ENCODE assay signal across 17 cellular contexts in the genomic region with DNA sequence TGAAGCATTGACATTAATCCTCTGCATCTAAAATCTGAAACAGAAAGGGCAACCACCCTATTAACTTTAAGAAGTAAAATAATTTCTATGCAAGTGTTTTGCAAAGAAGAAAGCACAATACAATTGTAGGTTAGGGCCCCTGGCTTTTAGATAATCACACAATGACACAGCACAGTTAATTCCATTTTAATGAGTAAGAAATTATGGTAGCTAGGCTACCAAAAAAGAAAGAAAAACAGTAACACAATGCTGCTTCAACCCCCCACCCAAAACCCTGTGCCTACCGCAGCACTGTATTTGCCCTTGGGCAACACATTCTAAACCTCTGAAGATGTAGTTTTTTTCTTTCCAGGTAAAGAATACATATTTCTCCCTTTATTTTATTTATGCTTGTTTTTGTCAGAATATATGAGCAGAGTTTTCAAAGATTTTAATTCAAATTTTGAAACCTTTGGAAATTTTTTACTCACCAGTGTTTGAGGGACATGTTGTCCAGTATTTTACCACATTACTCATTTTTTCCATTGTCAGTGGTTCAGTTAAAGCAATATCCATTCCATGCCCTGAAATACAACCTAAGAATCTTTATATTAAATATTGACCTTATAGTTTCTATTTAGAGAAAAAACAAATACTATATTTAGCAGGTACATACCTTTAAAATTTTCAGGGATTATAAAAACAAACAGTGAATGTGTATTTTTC. TPM values are rescaled to one million over a fixed set of nuclear protein-coding genes. Genes with fewer than 3 reads are reported as not detected.
A peak's percentile ranks its signal among the peaks of the same experiment; 100 is the strongest.
DNase-seq lines count a peak whose midpoint lies in the region; FAIRE-seq and TF ChIP-seq lines count a peak whose summit lies in the region.
"Had no signal": no experiment of that assay in that cellular context is flagged by ENCODE, and none has a peak within 500 bp of the region (broad histone marks: within the 10 kb centered on the region; RNA-seq: fewer than 3 reads in every experiment).

No MANE protein-coding gene starts in this region.

- no peaks in the 10 kb centered on the region for H3K36me3 ChIP-seq in bronchial epithelial cell (ENCODE audit: control insufficient read depth, insufficient read depth, low read length)

- no peak overlapping the region for H3K4me3 ChIP-seq in bronchial epithelial cell (ENCODE audit: low read depth, low read length)
- H3K4me3 ChIP-seq: psoas muscle had no signal

- FAIRE-seq in bronchial epithelial cell (lab: Jason Lieb, UNC): no peak

- no peak for TF ChIP-seq CTCF in bronchial epithelial cell (IDR thresholded peaks at IDR 0.05; ENCODE audit: insufficient read depth, low read length, severe bottlenecking)

- peak; percentile 42 for DNase-seq in EL
- DNase-seq in NCI-H69 (lab: John Stamatoyannopoulos, UW): peak; percentile 89
- DNase-seq in bronchial epithelial cell (ENCODE audit: low read depth): peak; percentile 53
- peak; percentile 76 for DNase-seq in myocyte (ENCODE audit: low read depth)
- DNase-seq in NCI-H1105 (lab: John Stamatoyannopoulos, UW): no peak
- no peak for DNase-seq in SHP77 (lab: John Stamatoyannopoulos, UW)
- no peak for DNase-seq in DMS53 (lab: John Stamatoyannopoulos, UW)
- DNase-seq in HK-2 (ENCODE audit: unreplicated experiment): no peak
- DNase-seq: activated CD4-positive, alpha-beta memory T cell treated with anti-CD3 and anti-CD28 coated beads for 36 hours; cerebellar nuclear complex; HFFc6; IMR-90; NCI-H2227 treated with DMSO at 0.1 percent for 48 hours; psoas muscle; stimulated activated CD4-positive, alpha-beta T cell treated with anti-CD3 and anti-CD28 coated beads, Interleukin-4, amount 100 ng/mL, for 4 hours; stimulated activated naive CD8-positive, alpha-beta T cell treated with anti-CD3 and anti-CD28 coated beads, Interleukin-15, Interleukin-2, amounts not matched to agents 100 U/mL and 50 U/mL, for 24 hours had no signal

- no peaks in the 10 kb centered on the region for H3K27me3 ChIP-seq in bronchial epithelial cell (ENCODE audit: control insufficient read depth, insufficient read depth, low read length)

RNA-seq across cellular contexts. Expression of gene SOHLH2, which starts 21.1 kb away (rescaled TPM):
- total RNA-seq in bronchial epithelial cell (0.38 and 0.53 TPM in 2 replicates), myocyte (23.7 and 125 TPM in 2 replicates)
- 24.9 TPM for polyA plus RNA-seq in myocyte (2012)
- total RNA-seq: activated CD4-positive, alpha-beta memory T cell treated with anti-CD3 and anti-CD28 coated beads for 36 hours had no signal
- polyA plus RNA-seq: CD14-positive monocyte had no signal

Comparison
In these comparisons a context has a peak if more than half of its experiments do, and no peak if none do; other contexts are left out.
1. DNase-seq: peak in EL (single experiment), NCI-H69 (single experiment), bronchial epithelial cell (single experiment) and myocyte (single experiment); none in NCI-H1105 (single experiment), SHP77 (0 of 2), DMS53 (single experiment) and HK-2 (single experiment).
2. RNA of gene SOHLH2, which starts 21.1 kb away (total RNA-seq): 23.7 to 125 TPM in myocyte; 0.38 to 0.53 TPM in bronchial epithelial cell; every median in the first group is over 10 times any median in the second.